Comparison of ENCODE assay signal across 2 cellular contexts in the genomic region with DNA sequence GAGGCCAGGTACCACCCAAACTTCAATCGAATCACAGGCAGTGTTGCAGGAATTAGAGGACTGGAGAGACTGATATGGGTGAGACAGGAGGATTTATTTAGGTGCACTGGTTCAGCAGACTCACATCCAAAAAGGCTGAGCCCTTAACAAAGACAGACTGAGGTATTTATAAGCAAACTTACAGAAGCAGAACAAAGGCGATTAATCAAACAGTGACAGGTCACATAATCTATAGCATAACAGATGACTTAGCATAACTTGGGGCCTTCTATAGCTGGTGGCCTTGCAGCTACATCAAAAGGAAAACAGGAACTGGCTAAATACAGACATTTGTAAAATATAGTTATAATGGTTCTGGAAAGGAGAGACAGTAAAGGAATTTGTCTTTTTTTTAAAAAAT.
TF ChIP-seq lines count a peak whose summit lies in the region.

No MANE protein-coding gene starts in this region.

TF ChIP-seq in HEK293, 187 proteins besides CTCF, POLR2A, EP300 and RAD21:
- TF ChIP-seq, protein P1, sequence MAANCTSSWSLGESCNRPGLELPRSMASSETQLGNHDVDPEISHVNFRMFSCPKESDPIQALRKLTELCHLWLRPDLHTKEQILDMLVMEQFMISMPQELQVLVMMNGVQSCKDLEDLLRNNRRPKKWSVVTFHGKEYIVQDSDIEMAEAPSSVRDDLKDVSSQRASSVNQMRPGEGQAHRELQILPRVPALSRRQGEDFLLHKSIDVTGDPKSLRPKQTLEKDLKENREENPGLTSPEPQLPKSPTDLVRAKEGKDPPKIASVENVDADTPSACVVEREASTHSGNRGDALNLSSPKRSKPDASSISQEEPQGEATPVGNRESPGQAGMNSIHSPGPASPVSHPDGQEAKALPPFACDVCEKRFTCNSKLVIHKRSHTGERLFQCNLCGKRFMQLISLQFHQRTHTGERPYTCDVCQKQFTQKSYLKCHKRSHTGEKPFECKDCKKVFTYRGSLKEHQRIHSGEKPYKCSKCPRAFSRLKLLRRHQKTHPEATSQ (tag by site-specific recombination; IDR thresholded peaks at IDR 0.05) = 0 out of 2 replicates have a peak, but pooled peaks have one; percentile 49
- TF ChIP-seq SETDB1 (IDR thresholded peaks at IDR 0.05; ENCODE audit: insufficient read length, low read length) = peak; percentile 96
- TF ChIP-seq, protein P2, sequence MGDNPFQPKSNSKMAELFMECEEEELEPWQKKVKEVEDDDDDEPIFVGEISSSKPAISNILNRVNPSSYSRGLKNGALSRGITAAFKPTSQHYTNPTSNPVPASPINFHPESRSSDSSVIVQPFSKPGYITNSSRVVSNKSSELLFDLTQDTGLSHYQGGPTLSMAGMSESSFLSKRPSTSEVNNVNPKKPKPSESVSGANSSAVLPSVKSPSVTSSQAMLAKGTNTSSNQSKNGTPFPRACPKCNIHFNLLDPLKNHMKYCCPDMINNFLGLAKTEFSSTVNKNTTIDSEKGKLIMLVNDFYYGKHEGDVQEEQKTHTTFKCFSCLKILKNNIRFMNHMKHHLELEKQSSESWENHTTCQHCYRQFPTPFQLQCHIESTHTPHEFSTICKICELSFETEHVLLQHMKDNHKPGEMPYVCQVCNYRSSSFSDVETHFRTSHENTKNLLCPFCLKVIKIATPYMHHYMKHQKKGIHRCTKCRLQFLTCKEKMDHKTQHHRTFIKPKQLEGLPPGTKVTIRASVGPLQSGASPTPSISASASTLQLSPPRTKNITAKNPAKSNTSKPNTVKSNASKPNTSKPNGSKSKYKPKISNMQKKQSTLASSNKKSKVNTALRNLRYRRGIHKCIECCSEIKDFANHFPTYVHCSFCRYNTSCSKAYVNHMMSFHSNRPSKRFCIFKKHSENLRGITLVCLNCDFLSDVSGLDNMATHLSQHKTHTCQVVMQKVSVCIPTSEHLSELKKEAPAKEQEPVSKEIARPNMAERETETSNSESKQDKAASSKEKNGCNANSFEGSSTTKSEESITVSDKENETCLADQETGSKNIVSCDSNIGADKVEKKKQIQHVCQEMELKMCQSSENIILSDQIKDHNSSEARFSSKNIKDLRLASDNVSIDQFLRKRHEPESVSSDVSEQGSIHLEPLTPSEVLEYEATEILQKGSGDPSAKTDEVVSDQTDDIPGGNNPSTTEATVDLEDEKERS (tag by site-specific recombination; IDR thresholded peaks at IDR 0.05) = peak; percentile 86; the same call in 1 of the 2 replicates
- no peak for TF ChIP-seq ZNF391 (tag by site-specific recombination; IDR thresholded peaks at IDR 0.05; ENCODE audit: borderline replicate concordance, low read depth)
- TF ChIP-seq, protein P3, sequence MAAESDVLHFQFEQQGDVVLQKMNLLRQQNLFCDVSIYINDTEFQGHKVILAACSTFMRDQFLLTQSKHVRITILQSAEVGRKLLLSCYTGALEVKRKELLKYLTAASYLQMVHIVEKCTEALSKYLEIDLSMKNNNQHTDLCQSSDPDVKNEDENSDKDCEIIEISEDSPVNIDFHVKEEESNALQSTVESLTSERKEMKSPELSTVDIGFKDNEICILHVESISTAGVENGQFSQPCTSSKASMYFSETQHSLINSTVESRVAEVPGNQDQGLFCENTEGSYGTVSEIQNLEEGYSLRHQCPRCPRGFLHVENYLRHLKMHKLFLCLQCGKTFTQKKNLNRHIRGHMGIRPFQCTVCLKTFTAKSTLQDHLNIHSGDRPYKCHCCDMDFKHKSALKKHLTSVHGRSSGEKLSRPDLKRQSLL (tag by site-specific recombination; IDR thresholded peaks at IDR 0.05) = no peak

TF ChIP-seq in GM12878, 131 proteins besides CTCF, POLR2A, EP300 and RAD21:
- TF ChIP-seq SP1 (IDR thresholded peaks at IDR 0.05; ENCODE audit: low read depth, low read length) (peak; percentile 11), PAX5 (IDR thresholded peaks at IDR 0.05; ENCODE audit: borderline replicate concordance, low read depth, low read length) (0 out of 2 replicates have a peak, but pooled peaks have one; percentile 25), POU2F2 (IDR thresholded peaks at IDR 0.05; ENCODE audit: borderline replicate concordance, low read depth, low read length) (0 out of 3 replicates have a peak, but pooled peaks have one; percentile 36), CBX5 (IDR thresholded peaks at IDR 0.05; ENCODE audit: low read depth) (peak; percentile 92), KLF5 (IDR thresholded peaks at IDR 0.05; ENCODE audit: partially characterized antibody) (peak; percentile 68), MTA3 (IDR thresholded peaks at IDR 0.05; ENCODE audit: borderline replicate concordance, low read length) (no peak), HDAC2 (IDR thresholded peaks at IDR 0.05) (no peak), SPI1 (IDR thresholded peaks at IDR 0.05; ENCODE audit: borderline replicate concordance, insufficient read depth, low read depth, low read length) (peak; percentile 53; the same call in 1 of the 2 replicates), BACH1 (IDR thresholded peaks at IDR 0.05; ENCODE audit: borderline replicate concordance) (0 out of 2 replicates have a peak, but pooled peaks have one; percentile 38)
- TF ChIP-seq, protein P4, sequence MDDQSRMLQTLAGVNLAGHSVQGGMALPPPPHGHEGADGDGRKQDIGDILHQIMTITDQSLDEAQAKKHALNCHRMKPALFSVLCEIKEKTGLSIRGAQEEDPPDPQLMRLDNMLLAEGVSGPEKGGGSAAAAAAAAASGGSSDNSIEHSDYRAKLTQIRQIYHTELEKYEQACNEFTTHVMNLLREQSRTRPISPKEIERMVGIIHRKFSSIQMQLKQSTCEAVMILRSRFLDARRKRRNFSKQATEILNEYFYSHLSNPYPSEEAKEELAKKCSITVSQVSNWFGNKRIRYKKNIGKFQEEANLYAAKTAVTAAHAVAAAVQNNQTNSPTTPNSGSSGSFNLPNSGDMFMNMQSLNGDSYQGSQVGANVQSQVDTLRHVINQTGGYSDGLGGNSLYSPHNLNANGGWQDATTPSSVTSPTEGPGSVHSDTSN (IDR thresholded peaks at IDR 0.05; ENCODE audit: insufficient replicate concordance, low read depth, low read length) = peak; percentile 87
- TF ChIP-seq, protein P5, sequence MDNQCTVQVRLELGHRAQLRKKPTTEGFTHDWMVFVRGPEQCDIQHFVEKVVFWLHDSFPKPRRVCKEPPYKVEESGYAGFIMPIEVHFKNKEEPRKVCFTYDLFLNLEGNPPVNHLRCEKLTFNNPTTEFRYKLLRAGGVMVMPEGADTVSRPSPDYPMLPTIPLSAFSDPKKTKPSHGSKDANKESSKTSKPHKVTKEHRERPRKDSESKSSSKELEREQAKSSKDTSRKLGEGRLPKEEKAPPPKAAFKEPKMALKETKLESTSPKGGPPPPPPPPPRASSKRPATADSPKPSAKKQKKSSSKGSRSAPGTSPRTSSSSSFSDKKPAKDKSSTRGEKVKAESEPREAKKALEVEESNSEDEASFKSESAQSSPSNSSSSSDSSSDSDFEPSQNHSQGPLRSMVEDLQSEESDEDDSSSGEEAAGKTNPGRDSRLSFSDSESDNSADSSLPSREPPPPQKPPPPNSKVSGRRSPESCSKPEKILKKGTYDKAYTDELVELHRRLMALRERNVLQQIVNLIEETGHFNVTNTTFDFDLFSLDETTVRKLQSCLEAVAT (IDR thresholded peaks at IDR 0.05) = peak; percentile 14; the same call in 1 of the 2 replicates
- TF ChIP-seq, protein P6, sequence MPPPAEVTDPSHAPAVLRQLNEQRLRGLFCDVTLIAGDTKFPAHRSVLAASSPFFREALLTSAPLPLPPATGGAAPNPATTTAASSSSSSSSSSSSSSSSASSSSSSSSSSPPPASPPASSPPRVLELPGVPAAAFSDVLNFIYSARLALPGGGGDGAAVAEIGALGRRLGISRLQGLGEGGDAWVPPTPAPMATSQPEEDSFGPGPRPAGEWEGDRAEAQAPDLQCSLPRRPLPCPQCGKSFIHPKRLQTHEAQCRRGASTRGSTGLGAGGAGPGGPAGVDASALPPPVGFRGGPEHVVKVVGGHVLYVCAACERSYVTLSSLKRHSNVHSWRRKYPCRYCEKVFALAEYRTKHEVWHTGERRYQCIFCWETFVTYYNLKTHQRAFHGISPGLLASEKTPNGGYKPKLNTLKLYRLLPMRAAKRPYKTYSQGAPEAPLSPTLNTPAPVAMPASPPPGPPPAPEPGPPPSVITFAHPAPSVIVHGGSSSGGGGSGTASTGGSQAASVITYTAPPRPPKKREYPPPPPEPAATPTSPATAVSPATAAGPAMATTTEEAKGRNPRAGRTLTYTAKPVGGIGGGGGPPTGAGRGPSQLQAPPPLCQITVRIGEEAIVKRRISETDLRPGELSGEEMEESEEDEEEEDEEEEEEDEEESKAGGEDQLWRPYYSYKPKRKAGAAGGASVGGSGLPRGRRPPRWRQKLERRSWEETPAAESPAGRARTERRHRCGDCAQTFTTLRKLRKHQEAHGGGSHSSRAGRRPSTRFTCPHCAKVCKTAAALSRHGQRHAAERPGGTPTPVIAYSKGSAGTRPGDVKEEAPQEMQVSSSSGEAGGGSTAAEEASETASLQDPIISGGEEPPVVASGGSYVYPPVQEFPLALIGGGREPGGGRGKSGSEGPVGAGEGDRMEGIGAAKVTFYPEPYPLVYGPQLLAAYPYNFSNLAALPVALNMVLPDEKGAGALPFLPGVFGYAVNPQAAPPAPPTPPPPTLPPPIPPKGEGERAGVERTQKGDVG (CRISPR knock-in tag; IDR thresholded peaks at IDR 0.05) = no peak
- TF ChIP-seq, protein P7, sequence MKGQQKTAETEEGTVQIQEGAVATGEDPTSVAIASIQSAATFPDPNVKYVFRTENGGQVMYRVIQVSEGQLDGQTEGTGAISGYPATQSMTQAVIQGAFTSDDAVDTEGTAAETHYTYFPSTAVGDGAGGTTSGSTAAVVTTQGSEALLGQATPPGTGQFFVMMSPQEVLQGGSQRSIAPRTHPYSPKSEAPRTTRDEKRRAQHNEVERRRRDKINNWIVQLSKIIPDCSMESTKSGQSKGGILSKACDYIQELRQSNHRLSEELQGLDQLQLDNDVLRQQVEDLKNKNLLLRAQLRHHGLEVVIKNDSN (IDR thresholded peaks at IDR 0.05; ENCODE audit: borderline replicate concordance, extremely low read length, insufficient read depth, low read depth, low read length) = no peak
- TF ChIP-seq, protein P8, sequence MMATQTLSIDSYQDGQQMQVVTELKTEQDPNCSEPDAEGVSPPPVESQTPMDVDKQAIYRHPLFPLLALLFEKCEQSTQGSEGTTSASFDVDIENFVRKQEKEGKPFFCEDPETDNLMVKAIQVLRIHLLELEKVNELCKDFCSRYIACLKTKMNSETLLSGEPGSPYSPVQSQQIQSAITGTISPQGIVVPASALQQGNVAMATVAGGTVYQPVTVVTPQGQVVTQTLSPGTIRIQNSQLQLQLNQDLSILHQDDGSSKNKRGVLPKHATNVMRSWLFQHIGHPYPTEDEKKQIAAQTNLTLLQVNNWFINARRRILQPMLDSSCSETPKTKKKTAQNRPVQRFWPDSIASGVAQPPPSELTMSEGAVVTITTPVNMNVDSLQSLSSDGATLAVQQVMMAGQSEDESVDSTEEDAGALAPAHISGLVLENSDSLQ (IDR thresholded peaks at IDR 0.05) = peak; percentile 93
